Comparison of ENCODE assay signal across 17 cellular contexts in genomic region chr22:36463783-36464184, GRCh38. TPM values are rescaled to one million over a fixed set of nuclear protein-coding genes. Genes with fewer than 3 reads are reported as not detected.
DNase-seq lines count a peak whose midpoint lies in the region; ATAC-seq and TF ChIP-seq lines count a peak whose summit lies in the region.
"Had no signal": no experiment of that assay in that cellular context is flagged by ENCODE, and none has a peak within 500 bp of the region (broad histone marks: within the 10 kb centered on the region; RNA-seq: fewer than 3 reads in every experiment).

No MANE protein-coding gene starts in this region.

- DNase-seq in cardiac muscle cell (ENCODE audit: low read depth in 1 of 2, low spot score in 1 of 2), result peak in 1 of 2 donors; percentile 81
- no peak for DNase-seq in cardiac septum (ENCODE audit: low spot score)
- DNase-seq in right atrium auricular region (ENCODE audit: low spot score), result no peak
- peak; percentile 89 for DNase-seq in pulmonary artery endothelial cell (ENCODE audit: low read depth, low spot score)
- peak; percentile 87 to 90 for DNase-seq in aorta
- no peak for DNase-seq in stimulated activated CD4-positive, alpha-beta T cell treated with anti-CD3 and anti-CD28 coated beads, Interleukin-4, amount 100 ng/mL, for 1 hour
- no peak for DNase-seq in neural progenitor cell (ENCODE audit: low spot score)
- no peak for DNase-seq in HT-29 (ENCODE audit: low spot score)
- DNase-seq: activated CD4-positive, alpha-beta T cell treated with anti-CD3 and anti-CD28 coated beads, Interleukin-2, amount 50 U/mL, for 1 hour; activated T-cell treated with anti-CD3 and anti-CD28 coated beads, Interleukin-2, amount 50 U/mL, for 4 hours; CD8-positive, alpha-beta T cell; NCI-H1930; NCI-H774; nucleus accumbens; SHP77; T1000 had no signal

- no peak overlapping the region for H2AFZ ChIP-seq in neural progenitor cell (replicated peaks)

- no peaks in the 10 kb centered on the region for H3K79me2 ChIP-seq in neural progenitor cell (ENCODE audit: low read depth)

- no peaks in the 10 kb centered on the region for H4K20me1 ChIP-seq in neural progenitor cell (ENCODE audit: low read depth)

- 6 to 10% methylated on average over 17 of the region's 17 CpGs for whole genome bisulfite sequencing in aorta, 2 donors

- intact Hi-C loops in cardiac septum (cut with DNase I), result no loop called here
- intact Hi-C loops in aorta (cut with DNase I), result loop anchor here (2.0 kb wide), 1 partner anchor 77 kb away; the partner anchor contains the start of gene MYH9 (in 2 of the 2)

- peaks cover 10% of the 10 kb centered on the region for H3F3A ChIP-seq in neural progenitor cell (ENCODE audit: low read depth)

- no peaks in the 10 kb centered on the region for H3K9me3 Mint-ChIP-seq in neural progenitor cell
- H3K9me3 Mint-ChIP-seq: activated T-cell treated with anti-CD3 and anti-CD28 coated beads, Interleukin-2, amount 50 U/mL, for 4 hours; CD8-positive, alpha-beta T cell had no signal

- no peak overlapping the region for H3K27ac Mint-ChIP-seq in neural progenitor cell
- H3K27ac Mint-ChIP-seq: CD8-positive, alpha-beta T cell had no signal

- H3K4me3 ChIP-seq in cardiac muscle cell, result no peak overlapping the region
- no peak overlapping the region for H3K4me3 ChIP-seq in right atrium auricular region
- H3K4me3 ChIP-seq in aorta (ENCODE audit: low read length in 2 of 2), result no peak overlapping the region
- no peak overlapping the region for H3K4me3 ChIP-seq in neural progenitor cell
- H3K4me3 ChIP-seq: GM12878 had no signal

- no peak overlapping the region for H3K9ac ChIP-seq in neural progenitor cell

- H3K4me1 ChIP-seq in cardiac muscle cell (ENCODE audit: low read depth), result peaks cover 35% of the 10 kb centered on the region
- peaks cover 0 to 77% of the 10 kb centered on the region in 2 donors for H3K4me1 ChIP-seq in right atrium auricular region
- H3K4me1 ChIP-seq in aorta (ENCODE audit: control insufficient read depth in 1 of 2, insufficient read depth in 2 of 2, low read length in 2 of 2), result no peaks in the 10 kb centered on the region
- peaks cover 7% of the 10 kb centered on the region for H3K4me1 ChIP-seq in neural progenitor cell

- H3K27ac ChIP-seq in cardiac muscle cell (peak overlapping the region; percentile 94), right atrium auricular region (peak overlapping the region; percentile 86 to 94), aorta (ENCODE audit: low read depth in 1 of 2, low read length in 2 of 2) (peak overlapping the region; percentile 83 to 98), neural progenitor cell (no peak overlapping the region)

- peaks cover 22% of the 10 kb centered on the region for H3K4me1 Mint-ChIP-seq in neural progenitor cell

- H3K27me3 ChIP-seq in cardiac muscle cell (no peaks in the 10 kb centered on the region), right atrium auricular region (no peaks in the 10 kb centered on the region), aorta (ENCODE audit: control insufficient read depth in 1 of 2, insufficient read depth in 2 of 2, low read length in 1 of 2) (no peaks in the 10 kb centered on the region), neural progenitor cell (no peaks in the 10 kb centered on the region)

- no peak for TF ChIP-seq CTCF in cardiac muscle cell (IDR thresholded peaks at IDR 0.05; ENCODE audit: low read depth, low read length)
- TF ChIP-seq CTCF in right atrium auricular region (IDR thresholded peaks at IDR 0.05), result no peak
- no peak for TF ChIP-seq CTCF in neural progenitor cell (IDR thresholded peaks at IDR 0.05)

- H3K36me3 ChIP-seq in cardiac muscle cell, result no peaks in the 10 kb centered on the region
- H3K36me3 ChIP-seq in right atrium auricular region, result no peaks in the 10 kb centered on the region
- no peaks in the 10 kb centered on the region for H3K36me3 ChIP-seq in aorta (ENCODE audit: control insufficient read depth in 1 of 2, insufficient read depth in 2 of 2, low read length in 1 of 2)
- no peaks in the 10 kb centered on the region for H3K36me3 ChIP-seq in neural progenitor cell

- no peak overlapping the region for H3K4me3 Mint-ChIP-seq in neural progenitor cell
- H3K4me3 Mint-ChIP-seq: activated T-cell treated with anti-CD3 and anti-CD28 coated beads, Interleukin-2, amount 50 U/mL, for 4 hours; CD8-positive, alpha-beta T cell had no signal

- peak; percentile 58 for ATAC-seq in aorta (ENCODE audit: low FRiP score)
- ATAC-seq: activated T-cell treated with anti-CD3 and anti-CD28 coated beads, Interleukin-2, amount 50 U/mL, for 4 hours; CD8-positive, alpha-beta T cell; GM12878 had no signal

- no peaks in the 10 kb centered on the region for H3K27me3 Mint-ChIP-seq in neural progenitor cell (ENCODE audit: insufficient read depth, low read depth)

- no peak overlapping the region for H3K4me2 ChIP-seq in neural progenitor cell

- no peaks in the 10 kb centered on the region for H3K9me3 ChIP-seq in cardiac muscle cell (ENCODE audit: low read depth)
- H3K9me3 ChIP-seq in right atrium auricular region, result no peaks in the 10 kb centered on the region
- no peaks in the 10 kb centered on the region for H3K9me3 ChIP-seq in aorta (ENCODE audit: control insufficient read depth, low read length)
- no peaks in the 10 kb centered on the region for H3K9me3 ChIP-seq in neural progenitor cell (ENCODE audit: low read depth)

- H3K36me3 Mint-ChIP-seq in neural progenitor cell, result no peaks in the 10 kb centered on the region

RNA-seq across cellular contexts. Expression of gene TXN2, which starts 17.7 kb away (rescaled TPM):
- 54.5 and 83.1 TPM in 2 replicates for total RNA-seq in cardiac muscle cell
- 143 and 193 TPM in 2 replicates for polyA plus RNA-seq in cardiac muscle cell
- 92.8 TPM for total RNA-seq in cardiac septum
- total RNA-seq in right atrium auricular region, result 10 to 100 TPM; 70.6 to 82.1 TPM
- 28.6 and 32.8 TPM in 2 replicates for total RNA-seq in pulmonary artery endothelial cell
- 10 to 100 TPM; 29.6 to 42.3 TPM for total RNA-seq in aorta
- polyA plus RNA-seq in aorta, result 10 to 100 TPM; 54.2 to 72.6 TPM
- total RNA-seq in neural progenitor cell (ENCODE audit: low replicate concordance), result 19.8 and 31.8 TPM in 2 replicates
- total RNA-seq in HT-29 (2014; rRNA removed; shearing (Covaris generic)), result 30.7 and 30.8 TPM in 2 replicates

RNA-seq across cellular contexts. Expression of gene FOXRED2, which starts 43.1 kb away (rescaled TPM):
- total RNA-seq in cardiac muscle cell (17.1 and 25.7 TPM in 2 replicates), cardiac septum (3.8 TPM), right atrium auricular region (1 to 10 TPM; 3.7 to 5.7 TPM), pulmonary artery endothelial cell (4.9 and 6.2 TPM in 2 replicates), aorta (10 to 100 TPM in 1 of 2 donors, 1 to 10 TPM in 1; 4.6 to 11.1 TPM), neural progenitor cell (ENCODE audit: low replicate concordance) (4.7 and 10.4 TPM in 2 replicates)
- polyA plus RNA-seq in cardiac muscle cell (22.3 and 24.4 TPM in 2 replicates), aorta (1 to 10 TPM; 1.6 to 2.5 TPM)
- total RNA-seq in HT-29 (2014; rRNA removed; shearing (Covaris generic)), result 9.7 and 13.0 TPM in 2 replicates

Comparison
In these comparisons a context has a peak if more than half of its experiments do, and no peak if none do; other contexts are left out.
1. DNase-seq: peak in pulmonary artery endothelial cell (single experiment) and aorta (2 of 2); none in cardiac septum (single experiment), right atrium auricular region (single experiment), stimulated activated CD4-positive, alpha-beta T cell treated with anti-CD3 and anti-CD28 coated beads, Interleukin-4, amount 100 ng/mL, for 1 hour (single experiment), neural progenitor cell (single experiment) and HT-29 (single experiment).